In genomic region chr9:128340691-128341434, GRCh38 we compare ENCODE assay signal across 7 cellular contexts. TPM values are rescaled to one million over a fixed set of nuclear protein-coding genes. Genes with fewer than 3 reads are reported as not detected.
DNase-seq lines count a peak whose midpoint lies in the region; ATAC-seq and TF ChIP-seq lines count a peak whose summit lies in the region.

No MANE protein-coding gene starts in this region.

- peaks cover 5% of the 10 kb centered on the region for H3K4me1 Mint-ChIP-seq in T-helper 17 cell

- TF ChIP-seq CTCF in fibroblast of pulmonary artery (IDR thresholded peaks at IDR 0.05; ENCODE audit: low read length, missing control alignments) (no peak), parathyroid adenoma (IDR thresholded peaks at IDR 0.05) (no peak)

- H3K4me3 Mint-ChIP-seq in T-helper 17 cell: peak overlapping the region; percentile 97

- H3K36me3 ChIP-seq in parathyroid adenoma (ENCODE audit: control insufficient read depth, insufficient read depth, low read length): no peaks in the 10 kb centered on the region

- H3K4me2 ChIP-seq in parathyroid adenoma (ENCODE audit: low read length): peak overlapping the region; percentile 54

- H3K36me3 Mint-ChIP-seq in T-helper 17 cell (ENCODE audit: low read depth): no peaks in the 10 kb centered on the region

- H3K4me1 ChIP-seq in parathyroid adenoma: no peaks in the 10 kb centered on the region

- H3K27me3 ChIP-seq in parathyroid adenoma (ENCODE audit: control insufficient read depth, insufficient read depth, low read length): no peaks in the 10 kb centered on the region

- H3K27ac ChIP-seq in parathyroid adenoma: no peak overlapping the region

- no peaks in the 10 kb centered on the region for H3K27me3 Mint-ChIP-seq in T-helper 17 cell

- DNase-seq in T-helper 17 cell: no peak
- DNase-seq in fibroblast of pulmonary artery (ENCODE audit: low read depth): no peak
- no peak for DNase-seq in cerebellar nuclear complex (lab: John Stamatoyannopoulos, UW)

- H2AFZ ChIP-seq in parathyroid adenoma: peak overlapping the region; percentile 62

- no peaks in the 10 kb centered on the region for H3K9me3 ChIP-seq in T-helper 17 cell (ENCODE audit: control insufficient read depth, low read length, poor library complexity, severe bottlenecking)
- H3K9me3 ChIP-seq in parathyroid adenoma (ENCODE audit: control insufficient read depth, low read length): no peaks in the 10 kb centered on the region

- H3K79me2 ChIP-seq in parathyroid adenoma: no peaks in the 10 kb centered on the region

- ATAC-seq in GM18867 (IDR thresholded peaks at IDR 0.05; ENCODE audit: unreplicated experiment): peak; percentile 9
- peak; percentile 33 for ATAC-seq in HG02973 (IDR thresholded peaks at IDR 0.05; ENCODE audit: unreplicated experiment)
- ATAC-seq in T-helper 17 cell: peak; percentile 19
- no peak for ATAC-seq in HG02610 (IDR thresholded peaks at IDR 0.05; ENCODE audit: unreplicated experiment)

- H3K9ac ChIP-seq in parathyroid adenoma: no peak overlapping the region

- peak overlapping the region; percentile 60 for H3K27ac Mint-ChIP-seq in T-helper 17 cell

- peak overlapping the region; percentile 75 for H3K4me3 ChIP-seq in fibroblast of pulmonary artery (replicated peaks; ENCODE audit: low read depth, low read length)
- H3K4me3 ChIP-seq in parathyroid adenoma (ENCODE audit: low read depth, low read length): peak overlapping the region; percentile 64

RNA-seq across cellular contexts. Expression of gene SLC27A4, which starts 0.5 kb away (rescaled TPM):
- total RNA-seq in T-helper 17 cell: 1 to 10 TPM; 8.2 to 8.3 TPM

RNA-seq across cellular contexts. Expression of gene COQ4, which starts 18.2 kb away (rescaled TPM):
- 10 to 100 TPM; 35.8 to 36.7 TPM for total RNA-seq in T-helper 17 cell

RNA-seq across cellular contexts. Expression of gene TRUB2, which starts 18.6 kb away (rescaled TPM):
- 1 to 10 TPM; 8.5 to 9.9 TPM for total RNA-seq in T-helper 17 cell

RNA-seq across cellular contexts. Expression of gene URM1, which starts 30.3 kb away (rescaled TPM):
- 10 to 100 TPM; 29.5 to 43.3 TPM for total RNA-seq in T-helper 17 cell
